Comparison of ENCODE assay signal across 28 cellular contexts in the genomic region with DNA sequence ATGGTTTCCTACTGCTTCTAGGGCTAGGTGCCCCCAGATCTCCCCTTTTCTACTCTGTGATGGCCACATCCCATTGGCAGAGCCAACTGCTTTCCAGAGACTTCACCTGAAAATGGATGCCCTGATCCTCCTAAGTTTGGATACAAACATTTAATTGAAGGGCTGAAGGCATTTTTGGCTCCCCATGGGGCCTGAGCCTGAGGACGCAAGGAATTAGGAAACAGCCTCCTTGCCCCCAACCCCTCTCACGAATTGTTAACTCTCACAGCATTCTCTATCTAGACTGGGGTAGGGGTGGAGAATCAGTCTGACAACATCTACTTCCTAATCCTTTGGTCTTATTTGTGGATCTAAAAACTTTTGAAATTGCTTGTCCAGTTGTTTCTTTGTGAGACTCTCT.
"Had no signal": no experiment of that assay in that cellular context is flagged by ENCODE, and none has a peak within 500 bp of the region (broad histone marks: within the 10 kb centered on the region; RNA-seq: fewer than 3 reads in every experiment).

No MANE protein-coding gene starts in this region.

- H3K27me3 ChIP-seq: brain microvascular endothelial cell, esophagus muscularis mucosa, foreskin keratinocyte, gastrocnemius medialis had no signal

- H3K4me3 Mint-ChIP-seq: activated CD8-positive, alpha-beta T cell treated with anti-CD3 and anti-CD28 coated beads for 36 hours; activated naive CD8-positive, alpha-beta T cell; activated T-cell treated with anti-CD3 and anti-CD28 coated beads, Interleukin-2, amount 50 U/mL, for 4 hours; activated T-helper 17 cell treated with anti-CD3 and anti-CD28 coated beads, Interleukin-2, amount 50 U/mL, for 72 hours; T-helper 17 cell; T-helper 2 cell treated with Interferon-gamma antibody and Interleukin-4, amounts not matched to agents 5 μg/mL and 100 μg/mL, for 36 hours had no signal

- H3K36me3 ChIP-seq: brain microvascular endothelial cell, esophagus muscularis mucosa, gastrocnemius medialis, heart left ventricle had no signal

- H3K9me3 Mint-ChIP-seq: activated CD8-positive, alpha-beta T cell treated with anti-CD3 and anti-CD28 coated beads for 36 hours; activated T-cell treated with anti-CD3 and anti-CD28 coated beads, Interleukin-2, amount 50 U/mL, for 4 hours; T-helper 2 cell treated with Interferon-gamma antibody and Interleukin-4, amounts not matched to agents 5 μg/mL and 100 μg/mL, for 36 hours had no signal

- H3K4me1 Mint-ChIP-seq: activated T-helper 17 cell treated with anti-CD3 and anti-CD28 coated beads, Interleukin-2, amount 50 U/mL, for 72 hours; T-helper 17 cell had no signal

- H3K9me3 ChIP-seq: esophagus muscularis mucosa, gastrocnemius medialis, heart left ventricle had no signal

- H3K36me3 Mint-ChIP-seq: activated naive CD8-positive, alpha-beta T cell had no signal

- H3K4me3 ChIP-seq: esophagus muscularis mucosa, gastrocnemius medialis, heart left ventricle had no signal

- H3K4me1 ChIP-seq: esophagus muscularis mucosa, gastrocnemius medialis, heart left ventricle had no signal

- H3K27me3 Mint-ChIP-seq: T-helper 17 cell had no signal

- ATAC-seq: activated CD8-positive, alpha-beta T cell treated with anti-CD3 and anti-CD28 coated beads for 36 hours; activated T-cell treated with anti-CD3 and anti-CD28 coated beads, Interleukin-2, amount 50 U/mL, for 4 hours; activated T-helper 17 cell treated with anti-CD3 and anti-CD28 coated beads, Interleukin-2, amount 50 U/mL, for 72 hours; foreskin keratinocyte; gastrocnemius medialis; heart left ventricle; T-helper 17 cell had no signal

- DNase-seq: activated CD4-positive, alpha-beta T cell treated with anti-CD3 and anti-CD28 coated beads for 48 hours; activated CD4-positive, alpha-beta T cell treated with anti-CD3 and anti-CD28 coated beads, Interleukin-2, amount 50 U/mL, for 1 hour; activated CD4-positive, alpha-beta T cell treated with anti-CD3 and anti-CD28 coated beads, Interleukin-2, amount 50 U/mL, for 48 hours; activated CD8-positive, alpha-beta memory T cell treated with anti-CD3 and anti-CD28 coated beads for 24 hours; activated CD8-positive, alpha-beta T cell treated with anti-CD3 and anti-CD28 coated beads for 36 hours; activated effector memory CD4-positive, alpha-beta T cell treated with Interleukin-2 at 50 U/mL for 16 hours; activated gamma-delta T cell treated with Interleukin-2 at 50 U/mL for 16 hours; activated naive CD4-positive, alpha-beta T cell treated with anti-CD3 and anti-CD28 coated beads, Interleukin-2, amount 50 U/mL, for 16 hours; activated naive CD4-positive, alpha-beta T cell treated with Interleukin-2 at 50 U/mL for 16 hours; activated T-cell treated with anti-CD3 and anti-CD28 coated beads, Interleukin-2, amount 50 U/mL, for 4 hours; amniotic stem cell; anterior cingulate cortex; brain microvascular endothelial cell; cortex of kidney; dermis blood vessel endothelial cell; effector CD8-positive, alpha-beta T cell; erythroblast; foreskin keratinocyte; gastrocnemius medialis; glutamatergic neuron; heart left ventricle; T-helper 1 cell; T-helper 17 cell; T1000 had no signal

- H3K27ac Mint-ChIP-seq: activated CD8-positive, alpha-beta T cell treated with anti-CD3 and anti-CD28 coated beads for 36 hours; activated naive CD8-positive, alpha-beta T cell; activated T-helper 17 cell treated with anti-CD3 and anti-CD28 coated beads, Interleukin-2, amount 50 U/mL, for 72 hours; T-helper 17 cell; T-helper 2 cell treated with Interferon-gamma antibody and Interleukin-4, amounts not matched to agents 5 μg/mL and 100 μg/mL, for 36 hours had no signal

- H3K27ac ChIP-seq: brain microvascular endothelial cell, esophagus muscularis mucosa, foreskin keratinocyte, gastrocnemius medialis, heart left ventricle had no signal
